23 cellular contexts compared by ENCODE assay signal in genomic region chr2:208129804-208130712, GRCh38. TPM values are rescaled to one million over a fixed set of nuclear protein-coding genes. Genes with fewer than 3 reads are reported as not detected.
DNase-seq lines count a peak whose midpoint lies in the region; ATAC-seq, FAIRE-seq and TF ChIP-seq lines count a peak whose summit lies in the region.
"Had no signal": no experiment of that assay in that cellular context is flagged by ENCODE, and none has a peak within 500 bp of the region (broad histone marks: within the 10 kb centered on the region; RNA-seq: fewer than 3 reads in every experiment).

Gene CRYGC, minus strand, starts transcription at chr2:208129828. Its CDS starts 36 bp downstream, at chr2:208129792.

- no peak within 1 kb of the TSS for H3K27ac ChIP-seq in kidney (ENCODE audit: low read depth in 2 of 2, low read length in 2 of 2)
- peak within 1 kb of the TSS; percentile 85 for H3K27ac ChIP-seq in trophoblast cell (ENCODE audit: low read depth, low read length)
- H3K27ac ChIP-seq in SJCRH30: no peak within 1 kb of the TSS

- no peaks in the 10 kb centered on the region for H3K36me3 Mint-ChIP-seq in activated CD4-positive, alpha-beta T cell treated with anti-CD3 and anti-CD28 coated beads for 36 hours (ENCODE audit: low read depth)
- H3K36me3 Mint-ChIP-seq: immature natural killer cell, T-cell had no signal

- no peak within 1 kb of the TSS for H3K23ac ChIP-seq in trophoblast cell (ENCODE audit: low read length)

- H4K8ac ChIP-seq in trophoblast cell (ENCODE audit: low read depth, low read length): peak within 1 kb of the TSS; percentile 65

- peak within 1 kb of the TSS; percentile 89 for H2BK120ac ChIP-seq in trophoblast cell (ENCODE audit: insufficient read depth, low read length, poor library complexity)

- H3K9me3 ChIP-seq in kidney (ENCODE audit: control insufficient read depth in 1 of 2, low read length in 2 of 2) (no peaks in the 10 kb centered on the region), trophoblast cell (ENCODE audit: insufficient read depth, low read depth, low read length) (no peaks in the 10 kb centered on the region), SJCRH30 (replicated peaks) (no peaks in the 10 kb centered on the region)

- no peak within 1 kb of the TSS for H3K4me3 Mint-ChIP-seq in activated CD4-positive, alpha-beta T cell treated with anti-CD3 and anti-CD28 coated beads for 36 hours
- H3K4me3 Mint-ChIP-seq: HFFc6, immature natural killer cell, T-cell had no signal

- DNase-seq in HS-5 (ENCODE audit: low read depth) (peak; percentile 8), kidney (peak; percentile 20), trophoblast cell (peak; percentile 66 to 89), SJCRH30 (no peak), T-helper 9 cell (no peak)
- no peak for DNase-seq in activated CD4-positive, alpha-beta T cell treated with anti-CD3 and anti-CD28 coated beads for 36 hours
- no peak for DNase-seq in activated CD4-positive, alpha-beta T cell treated with anti-CD3 and anti-CD28 coated beads, Interleukin-2, amount 50 U/mL, for 4 hours
- DNase-seq: activated effector memory CD4-positive, alpha-beta T cell treated with Interleukin-2 at 50 U/mL for 16 hours; AML-193; amygdala; erythroblast; HFFc6; immature natural killer cell; midbrain; NCI-H526 treated with DMSO at 0.1 percent for 48 hours; occipital lobe; stimulated activated CD4-positive, alpha-beta T cell treated with anti-CD3 and anti-CD28 coated beads, Interleukin-4, amount 100 ng/mL, for 24 hours; T-cell had no signal

- no peak within 1 kb of the TSS for H4K12ac ChIP-seq in trophoblast cell (ENCODE audit: low read depth, low read length)

- peak; percentile 85 for ATAC-seq in SK-N-SH treated with all-trans-retinoic acid at 6 μM for 48 hours
- no peak for ATAC-seq in activated CD4-positive, alpha-beta T cell treated with anti-CD3 and anti-CD28 coated beads for 36 hours
- ATAC-seq: T-cell had no signal

- no peaks in the 10 kb centered on the region for H3K27me3 ChIP-seq in trophoblast cell (ENCODE audit: insufficient read depth, low read length)
- no peaks in the 10 kb centered on the region for H3K27me3 ChIP-seq in SJCRH30

- H2AK5ac ChIP-seq in trophoblast cell (ENCODE audit: low read length): peak within 1 kb of the TSS; percentile 71

- intact Hi-C loops in kidney (cut with DNase I): no loop called here
- intact Hi-C loops in activated CD4-positive, alpha-beta T cell treated with anti-CD3 and anti-CD28 coated beads for 36 hours (cut with DNase I, micrococcal nuclease): no loop called here

- H3K9ac ChIP-seq in kidney (ENCODE audit: low read length in 2 of 2): no peak within 1 kb of the TSS
- no peak within 1 kb of the TSS for H3K9ac ChIP-seq in trophoblast cell (ENCODE audit: low read length)

- POLR2A ChIA-PET in activated CD4-positive, alpha-beta T cell treated with anti-CD3 and anti-CD28 coated beads for 36 hours (lab: Charles Lee): no interaction called here

- H3K36me3 ChIP-seq in kidney (ENCODE audit: control insufficient read depth in 1 of 2, insufficient read depth in 2 of 2, low read length in 2 of 2) (no peaks in the 10 kb centered on the region), trophoblast cell (ENCODE audit: control insufficient read depth in 1 of 2, insufficient read depth in 2 of 2, low read length in 2 of 2) (no peaks in the 10 kb centered on the region), SJCRH30 (no peaks in the 10 kb centered on the region)

- no peak within 1 kb of the TSS for H3K4me3 ChIP-seq in kidney (ENCODE audit: low read length in 2 of 2)
- no peak within 1 kb of the TSS for H3K4me3 ChIP-seq in trophoblast cell (ENCODE audit: low read depth, low read length)
- H3K4me3 ChIP-seq in SJCRH30: no peak within 1 kb of the TSS

- H3K27ac Mint-ChIP-seq in activated CD4-positive, alpha-beta T cell treated with anti-CD3 and anti-CD28 coated beads for 36 hours: no peak within 1 kb of the TSS
- H3K27ac Mint-ChIP-seq: HFFc6, immature natural killer cell, T-cell had no signal

- no peak for FAIRE-seq in kidney (lab: Jason Lieb, UNC)
- FAIRE-seq: colon, RCC 7860 had no signal

- H3K9me3 Mint-ChIP-seq in activated CD4-positive, alpha-beta T cell treated with anti-CD3 and anti-CD28 coated beads for 36 hours (ENCODE audit: low read depth): no peaks in the 10 kb centered on the region
- H3K9me3 Mint-ChIP-seq: HFFc6, immature natural killer cell had no signal

- H3K4ac ChIP-seq in trophoblast cell (ENCODE audit: low read depth, low read length): peak within 1 kb of the TSS; percentile 10

- H4K91ac ChIP-seq in trophoblast cell (ENCODE audit: low read depth, low read length): peak within 1 kb of the TSS; percentile 77

- peaks cover 4% of the 10 kb centered on the region for H3K4me1 Mint-ChIP-seq in activated CD4-positive, alpha-beta T cell treated with anti-CD3 and anti-CD28 coated beads for 36 hours

- TF ChIP-seq CTCF in kidney (IDR thresholded peaks at IDR 0.05; ENCODE audit: borderline replicate concordance, extremely low read depth, insufficient read depth): no peak

- CTCF ChIA-PET in activated CD4-positive, alpha-beta T cell treated with anti-CD3 and anti-CD28 coated beads for 36 hours (lab: Charles Lee): no interaction called here

- H3K4me2 ChIP-seq in trophoblast cell (ENCODE audit: low read length): peak within 1 kb of the TSS; percentile 28

- H3K4me1 ChIP-seq in kidney (ENCODE audit: control insufficient read depth in 1 of 2, insufficient read depth in 1 of 2, low read depth in 1 of 2, low read length in 2 of 2): no peaks in the 10 kb centered on the region
- H3K4me1 ChIP-seq in trophoblast cell (ENCODE audit: control insufficient read depth in 1 of 2, insufficient read depth in 2 of 2, low read length in 2 of 2): peaks cover 6 to 14% of the 10 kb centered on the region in 2 experiments
- no peaks in the 10 kb centered on the region for H3K4me1 ChIP-seq in SJCRH30

- peaks cover 13% of the 10 kb centered on the region for H3K27me3 Mint-ChIP-seq in activated CD4-positive, alpha-beta T cell treated with anti-CD3 and anti-CD28 coated beads for 36 hours

- peak within 1 kb of the TSS; percentile 87 for H3K14ac ChIP-seq in trophoblast cell (ENCODE audit: low read length)

- no peak within 1 kb of the TSS for H2AFZ ChIP-seq in trophoblast cell (ENCODE audit: insufficient read depth, low read length, poor library complexity)

- peaks cover 9% of the 10 kb centered on the region for H3K79me1 ChIP-seq in trophoblast cell (ENCODE audit: low read length)

- H3K18ac ChIP-seq in trophoblast cell (ENCODE audit: low read length): peak within 1 kb of the TSS; percentile 57

- H3K79me2 ChIP-seq in trophoblast cell (ENCODE audit: control insufficient read depth, insufficient read depth, low read length, poor library complexity): peaks cover 2% of the 10 kb centered on the region

- H2BK12ac ChIP-seq in trophoblast cell (ENCODE audit: low read length): peak within 1 kb of the TSS; percentile 95

- no CpG with 5 or more reads among the region's 19 CpGs for WGBS in trophoblast cell (ENCODE audit: extremely low coverage, insufficient coverage, insufficient read length)

- H2BK5ac ChIP-seq in trophoblast cell (ENCODE audit: low read depth, low read length, poor library complexity): peak within 1 kb of the TSS; percentile 58

TF ChIP-seq in SK-N-SH treated with all-trans-retinoic acid at 6 μM for 48 hours, 23 proteins besides CTCF, POLR2A, EP300 and RAD21 (continues in another document):
- TF ChIP-seq, protein P1, sequence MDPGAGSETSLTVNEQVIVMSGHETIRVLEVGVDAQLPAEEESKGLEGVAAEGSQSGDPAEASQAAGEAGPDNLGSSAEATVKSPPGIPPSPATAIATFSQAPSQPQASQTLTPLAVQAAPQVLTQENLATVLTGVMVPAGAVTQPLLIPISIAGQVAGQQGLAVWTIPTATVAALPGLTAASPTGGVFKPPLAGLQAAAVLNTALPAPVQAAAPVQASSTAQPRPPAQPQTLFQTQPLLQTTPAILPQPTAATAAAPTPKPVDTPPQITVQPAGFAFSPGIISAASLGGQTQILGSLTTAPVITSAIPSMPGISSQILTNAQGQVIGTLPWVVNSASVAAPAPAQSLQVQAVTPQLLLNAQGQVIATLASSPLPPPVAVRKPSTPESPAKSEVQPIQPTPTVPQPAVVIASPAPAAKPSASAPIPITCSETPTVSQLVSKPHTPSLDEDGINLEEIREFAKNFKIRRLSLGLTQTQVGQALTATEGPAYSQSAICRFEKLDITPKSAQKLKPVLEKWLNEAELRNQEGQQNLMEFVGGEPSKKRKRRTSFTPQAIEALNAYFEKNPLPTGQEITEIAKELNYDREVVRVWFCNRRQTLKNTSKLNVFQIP (CRISPR knock-in tag; IDR thresholded peaks at IDR 0.05; ENCODE audit: borderline replicate concordance, low read depth): no peak
- TF ChIP-seq, protein P2, sequence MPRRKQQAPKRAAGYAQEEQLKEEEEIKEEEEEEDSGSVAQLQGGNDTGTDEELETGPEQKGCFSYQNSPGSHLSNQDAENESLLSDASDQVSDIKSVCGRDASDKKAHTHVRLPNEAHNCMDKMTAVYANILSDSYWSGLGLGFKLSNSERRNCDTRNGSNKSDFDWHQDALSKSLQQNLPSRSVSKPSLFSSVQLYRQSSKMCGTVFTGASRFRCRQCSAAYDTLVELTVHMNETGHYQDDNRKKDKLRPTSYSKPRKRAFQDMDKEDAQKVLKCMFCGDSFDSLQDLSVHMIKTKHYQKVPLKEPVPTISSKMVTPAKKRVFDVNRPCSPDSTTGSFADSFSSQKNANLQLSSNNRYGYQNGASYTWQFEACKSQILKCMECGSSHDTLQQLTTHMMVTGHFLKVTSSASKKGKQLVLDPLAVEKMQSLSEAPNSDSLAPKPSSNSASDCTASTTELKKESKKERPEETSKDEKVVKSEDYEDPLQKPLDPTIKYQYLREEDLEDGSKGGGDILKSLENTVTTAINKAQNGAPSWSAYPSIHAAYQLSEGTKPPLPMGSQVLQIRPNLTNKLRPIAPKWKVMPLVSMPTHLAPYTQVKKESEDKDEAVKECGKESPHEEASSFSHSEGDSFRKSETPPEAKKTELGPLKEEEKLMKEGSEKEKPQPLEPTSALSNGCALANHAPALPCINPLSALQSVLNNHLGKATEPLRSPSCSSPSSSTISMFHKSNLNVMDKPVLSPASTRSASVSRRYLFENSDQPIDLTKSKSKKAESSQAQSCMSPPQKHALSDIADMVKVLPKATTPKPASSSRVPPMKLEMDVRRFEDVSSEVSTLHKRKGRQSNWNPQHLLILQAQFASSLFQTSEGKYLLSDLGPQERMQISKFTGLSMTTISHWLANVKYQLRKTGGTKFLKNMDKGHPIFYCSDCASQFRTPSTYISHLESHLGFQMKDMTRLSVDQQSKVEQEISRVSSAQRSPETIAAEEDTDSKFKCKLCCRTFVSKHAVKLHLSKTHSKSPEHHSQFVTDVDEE (CRISPR knock-in tag; IDR thresholded peaks at IDR 0.05): no peak
- TF ChIP-seq ZNF70 (CRISPR knock-in tag; IDR thresholded peaks at IDR 0.05): 0 out of 2 replicates have a peak, but pooled peaks have one; percentile 27
- peak; percentile 84 for TF ChIP-seq ISL1 (CRISPR knock-in tag; IDR thresholded peaks at IDR 0.05)
- no peak for TF ChIP-seq ZNF565 (CRISPR knock-in tag; conservative IDR thresholded peaks at IDR 0.05; ENCODE audit: low read depth)
- TF ChIP-seq TCF4 (CRISPR knock-in tag; IDR thresholded peaks at IDR 0.05; ENCODE audit: borderline replicate concordance): peak; percentile 28; the same call in 1 of the 2 replicates

RNA-seq across cellular contexts. Expression of gene CRYGC, which starts in this region (rescaled TPM):
- not detected for total RNA-seq in kidney
- not detected for polyA plus RNA-seq in kidney (ENCODE audit: insufficient read depth, low read depth, low replicate concordance)
- 0.17 and 0.25 TPM in 2 replicates for polyA plus RNA-seq in trophoblast cell (2013)
- not detected in 2 replicates for total RNA-seq in SJCRH30 (2014; rRNA removed; shearing (Covaris generic))
- total RNA-seq in activated CD4-positive, alpha-beta T cell treated with anti-CD3 and anti-CD28 coated beads for 36 hours: not detected
- total RNA-seq: glomerular endothelial cell, HFFc6, occipital lobe, T-cell, temporal lobe had no signal
- polyA plus RNA-seq: immature natural killer cell had no signal

Comparison
In these comparisons a context has a peak if more than half of its experiments do, and no peak if none do; other contexts are left out.
1. Peak in DNase-seq in kidney; RNA of the gene not detected or under 1 TPM.
2. DNase-seq: peak in HS-5 (single experiment) and trophoblast cell (2 of 2); none in SJCRH30 (0 of 2), activated CD4-positive, alpha-beta T cell treated with anti-CD3 and anti-CD28 coated beads for 36 hours (single experiment), activated CD4-positive, alpha-beta T cell treated with anti-CD3 and anti-CD28 coated beads, Interleukin-2, amount 50 U/mL, for 4 hours (0 of 2) and T-helper 9 cell (single experiment).